Comparison of ENCODE assay signal across 8 cellular contexts in the genomic region with DNA sequence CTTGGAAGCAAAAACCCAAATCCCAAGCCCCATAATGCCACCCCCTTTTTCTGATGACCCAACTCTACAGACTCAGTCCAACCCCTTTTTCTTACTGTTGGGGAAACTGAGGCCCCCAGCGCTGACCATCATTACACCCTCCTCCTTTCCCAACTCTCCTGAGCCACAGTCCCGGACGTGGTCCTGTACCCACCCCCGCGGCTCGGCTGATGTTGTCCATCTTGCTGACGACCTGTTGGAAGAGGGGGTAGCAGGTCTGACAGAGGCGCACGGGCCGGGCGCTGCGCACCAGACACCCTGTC. TPM values are rescaled to one million over a fixed set of nuclear protein-coding genes. Genes with fewer than 3 reads are reported as not detected.
DNase-seq lines count a peak whose midpoint lies in the region; ATAC-seq and TF ChIP-seq lines count a peak whose summit lies in the region.

No MANE protein-coding gene starts in this region.

- ATAC-seq in GM21576 (IDR thresholded peaks at IDR 0.05; ENCODE audit: unreplicated experiment) (peak; percentile 31), naive B cell (ENCODE audit: low read depth in 2 of 2) (peak; percentile 16 to 17)

- TF ChIP-seq CTCF in CD14-positive monocyte (IDR thresholded peaks at IDR 0.05) (no peak), GM20000 (IDR thresholded peaks at IDR 0.05; ENCODE audit: extremely low read depth, missing control alignments) (no peak)

- no peak overlapping the region for H3K27ac ChIP-seq in ectodermal cell (ENCODE audit: insufficient read depth, low read depth, low read length, poor library complexity, severe bottlenecking)

- 5% methylated on average over 12 of the region's 12 CpGs for WGBS in ectodermal cell, 2 experiments

- peaks cover 6 to 7% of the 10 kb centered on the region in 2 donors for H3K36me3 Mint-ChIP-seq in CD14-positive monocyte
- H3K36me3 Mint-ChIP-seq in naive B cell, result no peaks in the 10 kb centered on the region

- H3K9me3 ChIP-seq in ectodermal cell (ENCODE audit: control insufficient read depth, low read length), result no peaks in the 10 kb centered on the region

- H3K4me1 Mint-ChIP-seq in CD14-positive monocyte (peaks cover 27% of the 10 kb centered on the region), naive B cell (peaks cover 8 to 26% (median 14%) of the 10 kb centered on the region in 3 donors)

- H3K27ac Mint-ChIP-seq in CD14-positive monocyte (peak overlapping the region; percentile 78 to 91 (median 80)), naive B cell (peak overlapping the region; percentile 82 to 97 (median 91))

- H3K4me3 Mint-ChIP-seq in CD14-positive monocyte (peak overlapping the region; percentile 87 to 93), naive B cell (peak overlapping the region; percentile 78 to 97 (median 92))

- H3K27me3 Mint-ChIP-seq in CD14-positive monocyte (ENCODE audit: low read depth in 3 of 3) (peaks cover 0 to 5% (median 0%) of the 10 kb centered on the region in 3 donors), naive B cell (no peaks in the 10 kb centered on the region)

- H3K4me1 ChIP-seq in ectodermal cell (ENCODE audit: control insufficient read depth, insufficient read depth, low read length), result peaks cover 8% of the 10 kb centered on the region

- intact Hi-C loops in CD14-positive monocyte (cut with micrococcal nuclease), result loop anchor here (5.0 to 10.0 kb wide), 2 partner anchors 117 to 119 kb away; partner anchors contain the start of gene SEC63 (in 2 of the 2)

- no peak for DNase-seq in CD14-positive monocyte (ENCODE audit: low spot score)
- DNase-seq in M059J (ENCODE audit: low read depth), result peak; percentile 45
- no peak for DNase-seq in naive B cell
- DNase-seq in glomerular visceral epithelial cell (ENCODE audit: extremely low spot score), result no peak
- DNase-seq in GM20000 (ENCODE audit: low spot score), result no peak
- no peak for DNase-seq in NCI-H82 treated with DMSO at 0.1 percent for 48 hours (lab: John Stamatoyannopoulos, UW; ENCODE audit: unreplicated experiment)

- H3K9me3 Mint-ChIP-seq in CD14-positive monocyte (no peaks in the 10 kb centered on the region), naive B cell (no peaks in the 10 kb centered on the region)

- no peaks in the 10 kb centered on the region for H3K27me3 ChIP-seq in ectodermal cell (ENCODE audit: control insufficient read depth, insufficient read depth, low read length, poor library complexity, severe bottlenecking)

- H3K36me3 ChIP-seq in ectodermal cell (ENCODE audit: control insufficient read depth, insufficient read depth, low read length), result no peaks in the 10 kb centered on the region

- H3K4me3 ChIP-seq in ectodermal cell (ENCODE audit: insufficient read depth, low read depth, low read length), result peak overlapping the region; percentile 98

RNA-seq across cellular contexts. Expression of gene OSTM1, which starts 0.5 kb away (rescaled TPM):
- polyA plus RNA-seq in CD14-positive monocyte (10 to 100 TPM; 49.7 to 60.1 TPM), naive B cell (ENCODE audit: low read depth in 6 of 6) (10 to 100 TPM; 22.3 to 35.6 (median 32.8) TPM)
- 64.2 and 78.8 TPM in 2 replicates for total RNA-seq in M059J (2014; rRNA removed; shearing (Covaris generic))
- polyA plus RNA-seq in ectodermal cell (2013, experiment 1 of 4), result 20.6 TPM
- polyA plus RNA-seq in ectodermal cell (2013, experiment 2 of 4), result 24.9 TPM
- 23.3 TPM for polyA plus RNA-seq in ectodermal cell (2013, experiment 3 of 4)
- polyA plus RNA-seq in ectodermal cell (2013, experiment 4 of 4), result 28.5 TPM
